In genomic region chr9:99040254-99040653, GRCh38 we compare ENCODE assay signal across 22 cellular contexts.
DNase-seq lines count a peak whose midpoint lies in the region; ATAC-seq and TF ChIP-seq lines count a peak whose summit lies in the region.
"Had no signal": no experiment of that assay in that cellular context is flagged by ENCODE, and none has a peak within 500 bp of the region (broad histone marks: within the 10 kb centered on the region; RNA-seq: fewer than 3 reads in every experiment).

No MANE protein-coding gene starts in this region.

- H3K27me3 ChIP-seq in vagina (no peaks in the 10 kb centered on the region), tibial nerve (no peaks in the 10 kb centered on the region)
- H3K27me3 ChIP-seq: adrenal gland, right lobe of liver had no signal

- no peak for TF ChIP-seq CTCF in chondrocyte (IDR thresholded peaks at IDR 0.05)
- TF ChIP-seq CTCF in vagina (IDR thresholded peaks at IDR 0.05) = no peak
- no peak for TF ChIP-seq CTCF in tibial nerve (IDR thresholded peaks at IDR 0.05)

- intact Hi-C loops in activated naive CD4-positive, alpha-beta T cell treated with anti-CD3 and anti-CD28 coated beads for 36 hours (cut with micrococcal nuclease) = no loop called here
- intact Hi-C loops in vagina (cut with DNase I) = no loop called here

- H3K9me3 Mint-ChIP-seq in activated naive CD4-positive, alpha-beta T cell treated with anti-CD3 and anti-CD28 coated beads, Interleukin-2, amount 50 U/mL, for 24 hours = peaks cover 6% of the 10 kb centered on the region
- peaks cover 11% of the 10 kb centered on the region for H3K9me3 Mint-ChIP-seq in activated naive CD4-positive, alpha-beta T cell treated with anti-CD3 and anti-CD28 coated beads for 36 hours
- H3K9me3 Mint-ChIP-seq in chondrocyte (ENCODE audit: low read depth) = peaks cover 17% of the 10 kb centered on the region

- H3K27ac ChIP-seq in mesodermal cell (ENCODE audit: low read depth, low read length, severe bottlenecking) (peak overlapping the region; percentile 94), vagina (peak overlapping the region; percentile 67), tibial nerve (no peak overlapping the region)
- H3K27ac ChIP-seq: right lobe of liver had no signal

- peaks cover 35% of the 10 kb centered on the region for H3K4me1 Mint-ChIP-seq in activated naive CD4-positive, alpha-beta T cell treated with anti-CD3 and anti-CD28 coated beads, Interleukin-2, amount 50 U/mL, for 24 hours
- H3K4me1 Mint-ChIP-seq in activated naive CD4-positive, alpha-beta T cell treated with anti-CD3 and anti-CD28 coated beads for 36 hours (ENCODE audit: low read depth) = peaks cover 12% of the 10 kb centered on the region
- peaks cover 50% of the 10 kb centered on the region for H3K4me1 Mint-ChIP-seq in chondrocyte (ENCODE audit: low read depth)

- no peak for ATAC-seq in GM21447 (IDR thresholded peaks at IDR 0.05; ENCODE audit: unreplicated experiment)
- ATAC-seq: esophagus mucosa; stimulated activated naive CD8-positive, alpha-beta T cell treated with anti-CD3 and anti-CD28 coated beads, Interleukin-15, Interleukin-2, amounts not matched to agents 100 U/mL and 50 U/mL, for 24 hours had no signal

- H3K36me3 Mint-ChIP-seq in activated naive CD4-positive, alpha-beta T cell treated with anti-CD3 and anti-CD28 coated beads, Interleukin-2, amount 50 U/mL, for 24 hours = peaks cover 5% of the 10 kb centered on the region
- H3K36me3 Mint-ChIP-seq in activated naive CD4-positive, alpha-beta T cell treated with anti-CD3 and anti-CD28 coated beads for 36 hours (ENCODE audit: low read depth) = peaks cover 3% of the 10 kb centered on the region
- H3K36me3 Mint-ChIP-seq in chondrocyte (ENCODE audit: low read depth) = peaks cover 13% of the 10 kb centered on the region

- H3K27ac Mint-ChIP-seq in activated naive CD4-positive, alpha-beta T cell treated with anti-CD3 and anti-CD28 coated beads, Interleukin-2, amount 50 U/mL, for 24 hours = peak overlapping the region; percentile 38
- no peak overlapping the region for H3K27ac Mint-ChIP-seq in activated naive CD4-positive, alpha-beta T cell treated with anti-CD3 and anti-CD28 coated beads for 36 hours
- H3K27ac Mint-ChIP-seq in chondrocyte (ENCODE audit: unreplicated experiment) = peak overlapping the region; percentile 91
- H3K27ac Mint-ChIP-seq: activated T-helper 2 cell treated with anti-CD3 and anti-CD28 coated beads, Interferon-gamma antibody, Interleukin-2, Interleukin-4, amounts not matched to agents 10 μg/mL and 5 μg/mL and 100 μg/mL, durations not matched to agents 14 hours and 24 hours and 36 hours had no signal

- H3K9me3 ChIP-seq in mesodermal cell (ENCODE audit: control insufficient read depth, low read length) = no peaks in the 10 kb centered on the region
- H3K9me3 ChIP-seq in vagina = no peaks in the 10 kb centered on the region
- H3K9me3 ChIP-seq in tibial nerve = peaks cover 0 to 12% (median 0%) of the 10 kb centered on the region in 4 donors
- H3K9me3 ChIP-seq: adrenal gland, mucosa of descending colon, right lobe of liver had no signal

- WGBS in mesodermal cell (ENCODE audit: insufficient coverage in 2 of 2), 2 experiments = 84 to 91% methylated on average over 7 of the region's 8 CpGs
- WGBS in tibial nerve, 2 donors = 85 to 88% methylated on average over 8 of the region's 8 CpGs

- no peak for TF ChIP-seq POLR2A in vagina (IDR thresholded peaks at IDR 0.05)
- no peak for TF ChIP-seq POLR2A in tibial nerve (IDR thresholded peaks at IDR 0.05)

- H3K36me3 ChIP-seq in mesodermal cell (ENCODE audit: control insufficient read depth, insufficient read depth, low read length) = no peaks in the 10 kb centered on the region
- H3K36me3 ChIP-seq in vagina = no peaks in the 10 kb centered on the region
- peaks cover 0 to 82% (median 0%) of the 10 kb centered on the region in 3 donors for H3K36me3 ChIP-seq in tibial nerve
- H3K36me3 ChIP-seq: left lung, right lobe of liver had no signal

- DNase-seq in activated naive CD4-positive, alpha-beta T cell treated with anti-CD3 and anti-CD28 coated beads for 36 hours = no peak
- DNase-seq in chondrocyte (ENCODE audit: low spot score) (no peak), vagina (ENCODE audit: extremely low spot score in 2 of 2) (no peak), tibial nerve (ENCODE audit: low spot score in 2 of 2) (no peak), NCI-H446 (lab: John Stamatoyannopoulos, UW) (no peak)
- DNase-seq: activated CD4-positive, alpha-beta T cell treated with anti-CD3 and anti-CD28 coated beads for 1 hour; adrenal gland; C1 segment of cervical spinal cord; DMS 273 treated with DMSO at 0.1 percent for 48 hours; left lung; mucosa of descending colon; NCI-H187 treated with DMSO at 0.1 percent for 48 hours; NCI-H345; right lobe of liver; RPMI8226; stimulated activated CD4-positive, alpha-beta T cell treated with anti-CD3 and anti-CD28 coated beads, Interleukin-1b, Interleukin-23, amount 100 ng/mL, for 48 hours; stimulated activated naive CD8-positive, alpha-beta T cell treated with anti-CD3 and anti-CD28 coated beads, Interleukin-15, Interleukin-2, amounts not matched to agents 100 U/mL and 50 U/mL, for 24 hours had no signal

- CTCF ChIA-PET in activated naive CD4-positive, alpha-beta T cell treated with anti-CD3 and anti-CD28 coated beads for 36 hours (lab: Charles Lee) = interaction anchor here (2.4 kb wide), 1 partner anchor 14 kb away, joined by 7 read pairs; no protein-coding TSS in a partner anchor

- H3K4me1 ChIP-seq in mesodermal cell (ENCODE audit: control insufficient read depth, insufficient read depth, low read length, poor library complexity, severe bottlenecking) (peaks cover 32% of the 10 kb centered on the region), vagina (peaks cover 15% of the 10 kb centered on the region), tibial nerve (peaks cover 0 to 10% (median 0%) of the 10 kb centered on the region in 4 donors)
- H3K4me1 ChIP-seq: right lobe of liver had no signal

- H3K4me3 Mint-ChIP-seq in activated naive CD4-positive, alpha-beta T cell treated with anti-CD3 and anti-CD28 coated beads, Interleukin-2, amount 50 U/mL, for 24 hours = no peak overlapping the region
- H3K4me3 Mint-ChIP-seq in activated naive CD4-positive, alpha-beta T cell treated with anti-CD3 and anti-CD28 coated beads for 36 hours = no peak overlapping the region
- H3K4me3 Mint-ChIP-seq in chondrocyte (ENCODE audit: unreplicated experiment) = no peak overlapping the region

- H3K4me3 ChIP-seq in mesodermal cell (ENCODE audit: extremely low read depth, insufficient read depth, low read length, poor library complexity, severe bottlenecking) (no peak overlapping the region), vagina (no peak overlapping the region), tibial nerve (no peak overlapping the region)
- H3K4me3 ChIP-seq: adrenal gland, left lung, mucosa of descending colon, right lobe of liver had no signal

- H3K27me3 Mint-ChIP-seq in activated naive CD4-positive, alpha-beta T cell treated with anti-CD3 and anti-CD28 coated beads, Interleukin-2, amount 50 U/mL, for 24 hours = no peaks in the 10 kb centered on the region
- H3K27me3 Mint-ChIP-seq in activated naive CD4-positive, alpha-beta T cell treated with anti-CD3 and anti-CD28 coated beads for 36 hours (ENCODE audit: low read depth) = no peaks in the 10 kb centered on the region
- H3K27me3 Mint-ChIP-seq in chondrocyte (ENCODE audit: low read depth) = no peaks in the 10 kb centered on the region

- no peak for TF ChIP-seq EP300 in tibial nerve (IDR thresholded peaks at IDR 0.05)

Comparison
In these comparisons a context has a peak if more than half of its experiments do, and no peak if none do; other contexts are left out.
1. H3K27ac ChIP-seq: peak in mesodermal cell (single experiment) and vagina (single experiment); none in tibial nerve (0 of 4).